Comparison of ENCODE assay signal across 9 cellular contexts in the genomic region with DNA sequence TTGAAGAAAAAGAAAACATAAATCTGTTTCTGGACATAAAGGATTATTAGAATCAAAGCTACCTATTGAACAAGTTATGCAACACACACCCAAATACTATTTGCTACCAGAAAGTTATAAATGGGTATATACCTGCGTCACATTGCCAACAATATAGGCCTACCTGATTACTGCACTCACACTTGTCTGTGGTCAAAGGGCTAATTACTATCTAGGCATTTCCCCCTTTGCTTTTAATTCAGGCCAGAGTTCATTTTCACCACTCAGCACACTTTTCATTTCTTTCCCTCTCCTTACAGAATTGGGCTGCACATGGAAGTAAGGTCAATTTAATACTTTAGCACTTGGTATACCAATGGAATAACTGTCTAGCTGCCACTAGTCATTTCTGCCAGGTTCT. TPM values are rescaled to one million over a fixed set of nuclear protein-coding genes. Genes with fewer than 3 reads are reported as not detected.
DNase-seq lines count a peak whose midpoint lies in the region; ATAC-seq and TF ChIP-seq lines count a peak whose summit lies in the region.
"Had no signal": no experiment of that assay in that cellular context is flagged by ENCODE, and none has a peak within 500 bp of the region (broad histone marks: within the 10 kb centered on the region; RNA-seq: fewer than 3 reads in every experiment).

No MANE protein-coding gene starts in this region.

- no peak overlapping the region for H3K27ac ChIP-seq in SJCRH30
- peak overlapping the region in 3 of 4 donors; percentile 95 to 99 (median 99) for H3K27ac ChIP-seq in esophagus squamous epithelium
- H3K27ac ChIP-seq in rectal smooth muscle tissue (ENCODE audit: low read depth, low read length) = no peak overlapping the region

- H3K36me3 ChIP-seq in SJCRH30 (peaks cover 6% of the 10 kb centered on the region; the same call in 1 of the 2 replicates), esophagus squamous epithelium (no peaks in the 10 kb centered on the region), rectal smooth muscle tissue (ENCODE audit: control insufficient read depth, insufficient read depth, low read length) (no peaks in the 10 kb centered on the region)

- DNase-seq in SJCRH30 = no peak
- no peak for DNase-seq in esophagus squamous epithelium (lab: John Stamatoyannopoulos, UW)
- DNase-seq in HT-29 (ENCODE audit: low spot score) = no peak
- no peak for DNase-seq in activated CD8-positive, alpha-beta memory T cell treated with anti-CD3 and anti-CD28 coated beads, Interleukin-2, amount 50 U/mL, for 48 hours
- DNase-seq in NCI-H1417 treated with DMSO at 0.1 percent for 48 hours (lab: John Stamatoyannopoulos, UW) = no peak
- DNase-seq: NCI-H2029 treated with DMSO at 0.1 percent for 48 hours had no signal

- H3K4me1 ChIP-seq in SJCRH30 = peaks cover 7% of the 10 kb centered on the region
- peaks cover 0 to 75% (median 28%) of the 10 kb centered on the region in 3 donors for H3K4me1 ChIP-seq in esophagus squamous epithelium
- H3K4me1 ChIP-seq in rectal smooth muscle tissue (ENCODE audit: control insufficient read depth, insufficient read depth, low read length) = peaks cover 31% of the 10 kb centered on the region

- no peak for ATAC-seq in GM19467 (IDR thresholded peaks at IDR 0.05; ENCODE audit: unreplicated experiment)

- H3K9ac ChIP-seq in rectal smooth muscle tissue (ENCODE audit: low read length) = no peak overlapping the region

- intact Hi-C loops in esophagus squamous epithelium (cut with DNase I) = no loop called here

- no peaks in the 10 kb centered on the region for H3K27me3 ChIP-seq in SJCRH30
- H3K27me3 ChIP-seq in esophagus squamous epithelium = no peaks in the 10 kb centered on the region
- H3K27me3 ChIP-seq in rectal smooth muscle tissue (ENCODE audit: control insufficient read depth, insufficient read depth, low read length) = no peaks in the 10 kb centered on the region

- WGBS in esophagus squamous epithelium, 2 donors = 56 to 76% methylated on average over 1 of the region's 1 CpG

- H3K4me3 ChIP-seq in GM08714 (ENCODE audit: low read length) (peak overlapping the region; percentile 94), SJCRH30 (peak overlapping the region; percentile 83), esophagus squamous epithelium (peak overlapping the region; percentile 66 to 97 (median 90)), rectal smooth muscle tissue (ENCODE audit: low read length) (peak overlapping the region; percentile 88)

- no peak for TF ChIP-seq CTCF in esophagus squamous epithelium (IDR thresholded peaks at IDR 0.05)

- no peak for TF ChIP-seq POLR2A in esophagus squamous epithelium (IDR thresholded peaks at IDR 0.05)

- H3K9me3 ChIP-seq in SJCRH30 (replicated peaks) (no peaks in the 10 kb centered on the region; the same call in 1 of the 2 replicates), esophagus squamous epithelium (no peaks in the 10 kb centered on the region)

RNA-seq across cellular contexts. Expression of a gene that starts 1.7 kb away (rescaled TPM):
- 30.6 and 30.7 TPM in 2 replicates for total RNA-seq in SJCRH30 (2014; rRNA removed; shearing (Covaris generic))
- total RNA-seq in esophagus squamous epithelium = 10 to 100 TPM; 13.8 to 29.6 (median 18.6) TPM
- total RNA-seq in HT-29 (2014; rRNA removed; shearing (Covaris generic)) = 2.4 and 5.1 TPM in 2 replicates

Comparison
In these comparisons a context has a peak if more than half of its experiments do, and no peak if none do; other contexts are left out.
1. H3K27ac ChIP-seq: peak in esophagus squamous epithelium (3 of 4); none in SJCRH30 (single experiment) and rectal smooth muscle tissue (single experiment).
2. Peak in every context shown above with its lines, with median percentiles within 50 percentile points of each other: H3K4me3 ChIP-seq.